Comparison of ENCODE assay signal across 16 cellular contexts in genomic region chr4:86235549-86235948, GRCh38.
"Had no signal": no experiment of that assay in that cellular context is flagged by ENCODE, and none has a peak within 500 bp of the region (broad histone marks: within the 10 kb centered on the region; RNA-seq: fewer than 3 reads in every experiment).

No MANE protein-coding gene starts in this region.

- H3K27ac ChIP-seq: coronary artery, esophagus muscularis mucosa, foreskin keratinocyte, gastroesophageal sphincter, heart right ventricle, left lung, lower lobe of right lung had no signal

- H3K4me3 ChIP-seq: coronary artery, dorsolateral prefrontal cortex, esophagus muscularis mucosa, gastroesophageal sphincter, heart right ventricle, left lung, lower lobe of right lung had no signal

- H3K27me3 ChIP-seq: dorsolateral prefrontal cortex, esophagus muscularis mucosa, foreskin keratinocyte, gastroesophageal sphincter, heart right ventricle, left lung had no signal

- H3K9me3 ChIP-seq: lower lobe of right lung had no signal

- DNase-seq: dermis blood vessel endothelial cell; dorsolateral prefrontal cortex; effector CD4-positive, alpha-beta T cell; effector memory CD4-positive, alpha-beta T cell; foreskin keratinocyte; heart right ventricle; hippocampal formation; left cardiac atrium; left ventricle myocardium superior; lower lobe of right lung; mesenchymal stem cell; midbrain had no signal

- H3K36me3 ChIP-seq: esophagus muscularis mucosa, gastroesophageal sphincter, heart right ventricle, left lung, lower lobe of right lung had no signal

- H3K4me1 ChIP-seq: esophagus muscularis mucosa, foreskin keratinocyte, gastroesophageal sphincter, heart right ventricle, left lung, lower lobe of right lung had no signal
